In the genomic region with DNA sequence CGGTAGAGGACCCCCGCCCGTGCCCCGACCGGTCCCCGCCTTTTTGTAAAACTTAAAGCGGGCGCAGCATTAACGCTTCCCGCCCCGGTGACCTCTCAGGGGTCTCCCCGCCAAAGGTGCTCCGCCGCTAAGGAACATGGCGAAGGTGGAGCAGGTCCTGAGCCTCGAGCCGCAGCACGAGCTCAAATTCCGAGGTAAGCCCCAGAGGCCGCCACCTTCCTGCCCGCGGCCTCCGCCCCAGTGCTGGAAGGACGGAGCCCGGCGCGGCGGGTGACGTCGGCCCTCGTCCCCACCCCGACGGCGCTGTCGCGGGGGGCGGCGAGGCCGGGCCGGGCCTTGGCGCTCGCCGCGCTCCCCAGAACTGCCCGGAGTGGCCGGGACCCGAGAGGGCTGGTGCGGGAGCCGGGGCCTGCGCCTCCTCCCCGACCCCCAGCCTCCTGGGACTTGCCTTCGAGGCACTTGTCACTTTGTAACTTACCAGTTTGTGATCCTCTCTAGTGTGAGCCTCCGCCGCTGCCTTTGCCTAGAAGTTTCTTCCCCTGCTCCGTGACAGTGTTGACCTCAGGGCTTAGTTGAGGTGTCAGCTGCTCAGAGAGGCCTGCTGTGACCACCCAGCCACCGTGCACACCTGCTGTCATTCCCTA, we compare ENCODE assay signal across 8 cellular contexts. TPM values are rescaled to one million over a fixed set of nuclear protein-coding genes. Genes with fewer than 3 reads are reported as not detected.
A peak's percentile ranks its signal among the peaks of the same experiment; 100 is the strongest.
DNase-seq lines count a peak whose midpoint lies in the region; ATAC-seq and TF ChIP-seq lines count a peak whose summit lies in the region.

No MANE protein-coding gene starts in this region.

- peaks cover 45% of the 10 kb centered on the region for H3K36me3 ChIP-seq in NT2/D1 (ENCODE audit: insufficient read depth, insufficient read length, low read length)

- peak overlapping the region; percentile 99 for H3K9ac ChIP-seq in NT2/D1 (ENCODE audit: insufficient read length, low read depth)

- BruUV-seq in MCF 10A (replicated peaks; lab: Mats Ljungman, UMichigan), result no TSS peak

- H3K9me3 ChIP-seq in NT2/D1 (ENCODE audit: insufficient read depth, low read length), result no peaks in the 10 kb centered on the region

- H3K4me1 ChIP-seq in NT2/D1 (ENCODE audit: insufficient read depth, insufficient read length), result peaks cover 7% of the 10 kb centered on the region

- ATAC-seq in GM18499 (IDR thresholded peaks at IDR 0.05; ENCODE audit: insufficient read depth, unreplicated experiment), result peak; percentile 21
- ATAC-seq in HG02885 (IDR thresholded peaks at IDR 0.05; ENCODE audit: poor library complexity, unreplicated experiment), result peak; percentile 31

- POLR2A ChIA-PET in MCF 10A (lab: Yijun Ruan, JAX), result interaction anchor here (0.6 to 3.7 kb wide), 27 partner anchors 10 to 652 kb away, joined by 3 to 65 read pairs (median 4); partner anchors contain the start of genes ATP5F1E and STX16

- DNase-seq in AG08396 (ENCODE audit: low spot score), result peak; percentile 71
- no peak for DNase-seq in NT2/D1 (ENCODE audit: low read depth, low spot score)
- peak; percentile 24 for DNase-seq in MCF 10A (ENCODE audit: unreplicated experiment)
- DNase-seq in kidney tubule cell (ENCODE audit: low spot score), result peak; percentile 47
- peak; percentile 3 to 17 for DNase-seq in stimulated activated CD8-positive, alpha-beta memory T cell treated with anti-CD3 and anti-CD28 coated beads, Interleukin-15, amount 100 ng/mL, for 48 hours (ENCODE audit: low read depth in 2 of 2)
- DNase-seq in cortex of kidney (lab: John Stamatoyannopoulos, UW), result no peak

- intact Hi-C loops in MCF 10A (cut with micrococcal nuclease), result no loop called here

- H3K4me3 ChIP-seq in NT2/D1 (ENCODE audit: insufficient read length, low read depth), result peak overlapping the region; percentile 86

- H3K4me3 Mint-ChIP-seq in MCF 10A (ENCODE audit: unreplicated experiment), result peak overlapping the region; percentile 75

- CTCF ChIA-PET in MCF 10A (lab: Yijun Ruan, JAX), result interaction anchor here (0.5 to 2.1 kb wide), 5 partner anchors 10 to 240 kb away, joined by 3 to 6 read pairs (median 3); no protein-coding TSS in a partner anchor

- TF ChIP-seq CTCF in MCF 10A (IDR thresholded peaks at IDR 0.05; ENCODE audit: unreplicated experiment), result no peak

- no peaks in the 10 kb centered on the region for H3K27me3 ChIP-seq in NT2/D1 (ENCODE audit: insufficient read depth, insufficient read length)

- H3K27ac Mint-ChIP-seq in MCF 10A (ENCODE audit: low read depth, unreplicated experiment), result peak overlapping the region; percentile 73

- H3K4me1 Mint-ChIP-seq in MCF 10A (ENCODE audit: insufficient read depth, unreplicated experiment), result peaks cover 30% of the 10 kb centered on the region

- H3K36me3 Mint-ChIP-seq in MCF 10A (ENCODE audit: insufficient read depth, unreplicated experiment), result peaks cover 11% of the 10 kb centered on the region

- no peaks in the 10 kb centered on the region for H3K9me3 Mint-ChIP-seq in MCF 10A (ENCODE audit: unreplicated experiment)

- no peaks in the 10 kb centered on the region for H3K27me3 Mint-ChIP-seq in MCF 10A (ENCODE audit: insufficient read depth, unreplicated experiment)

RNA-seq across cellular contexts. Expression of gene VAPB, which starts 0.4 kb away (rescaled TPM):
- total RNA-seq in MCF 10A (2022), result 60.4 and 61.2 TPM in 2 replicates

Comparison
In these comparisons a context has a peak if more than half of its experiments do, and no peak if none do; other contexts are left out.
1. DNase-seq: peak in AG08396 (single experiment), MCF 10A (single experiment), kidney tubule cell (single experiment) and stimulated activated CD8-positive, alpha-beta memory T cell treated with anti-CD3 and anti-CD28 coated beads, Interleukin-15, amount 100 ng/mL, for 48 hours (2 of 2); none in NT2/D1 (single experiment) and cortex of kidney (single experiment).